ENCODE assay signal across 12 cellular contexts in the genomic region with DNA sequence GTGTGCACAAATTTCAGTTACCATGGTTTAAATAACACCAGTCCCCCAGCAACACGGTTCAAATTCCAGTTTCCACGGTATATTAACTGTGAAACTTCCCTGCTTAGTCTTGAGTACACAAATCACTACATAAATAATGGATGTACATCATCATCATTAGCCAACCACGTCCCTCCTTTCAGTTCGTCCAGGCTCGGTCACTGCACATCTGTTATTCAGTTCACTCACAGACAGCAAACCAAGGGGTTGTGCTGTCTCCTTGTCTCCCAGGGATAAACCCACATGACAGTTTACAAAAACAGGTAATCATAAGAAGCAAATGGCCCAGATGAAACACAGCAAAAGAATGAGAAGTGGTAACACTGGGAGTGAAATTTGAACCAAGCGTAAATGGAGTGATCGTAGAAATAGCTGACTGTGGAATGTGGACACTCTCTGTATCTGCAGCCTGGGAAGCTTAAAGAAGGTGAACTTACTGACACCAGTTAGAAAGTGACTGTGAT.
DNase-seq lines count a peak whose midpoint lies in the region; ATAC-seq and TF ChIP-seq lines count a peak whose summit lies in the region.
"Had no signal": no experiment of that assay in that cellular context is flagged by ENCODE, and none has a peak within 500 bp of the region (broad histone marks: within the 10 kb centered on the region; RNA-seq: fewer than 3 reads in every experiment).

No MANE protein-coding gene starts in this region.

- no peak for TF ChIP-seq CTCF in Caco-2 (IDR thresholded peaks at IDR 0.05; ENCODE audit: insufficient read depth in 1 of 2, low read depth in 1 of 2, low read length in 1 of 2, severe bottlenecking in 1 of 2, unreplicated experiment in 1 of 2)

- H3K27me3 Mint-ChIP-seq in Caco-2 (ENCODE audit: insufficient read depth, unreplicated experiment) = no peaks in the 10 kb centered on the region

- H3K36me3 ChIP-seq in Caco-2 (ENCODE audit: control insufficient read depth, insufficient read depth, low read length) (no peaks in the 10 kb centered on the region), duodenal mucosa (ENCODE audit: control insufficient read depth in 1 of 2, insufficient read depth in 2 of 2, low read length in 2 of 2) (no peaks in the 10 kb centered on the region)
- H3K36me3 ChIP-seq: Peyer's patch had no signal

- H3K4me1 Mint-ChIP-seq in Caco-2 (ENCODE audit: low read depth, unreplicated experiment) = peaks cover 11% of the 10 kb centered on the region

- no peak for ATAC-seq in HG02938 (IDR thresholded peaks at IDR 0.05; ENCODE audit: unreplicated experiment)
- no peak for ATAC-seq in GM21447 (IDR thresholded peaks at IDR 0.05; ENCODE audit: unreplicated experiment)
- ATAC-seq: activated T-cell treated with anti-CD3 and anti-CD28 coated beads, Interleukin-2, amount 50 U/mL, for 72 hours had no signal

- POLR2A ChIA-PET in Caco-2 (lab: Charles Lee) = interaction anchor here (0.7 kb wide), 1 partner anchor 146 kb away, joined by 3 read pairs; no protein-coding TSS in a partner anchor

- H3K27me3 ChIP-seq in Caco-2 (replicated peaks; ENCODE audit: control insufficient read depth, insufficient read depth, low read length) (no peaks in the 10 kb centered on the region), duodenal mucosa (ENCODE audit: control insufficient read depth in 1 of 2, insufficient read depth in 2 of 2, low read length in 2 of 2) (no peaks in the 10 kb centered on the region)
- H3K27me3 ChIP-seq: Peyer's patch had no signal

- no peak overlapping the region for H3K27ac ChIP-seq in duodenal mucosa (ENCODE audit: low read depth, low read length)
- H3K27ac ChIP-seq: Peyer's patch had no signal

- BruUV-seq in Caco-2 (replicated peaks; lab: Mats Ljungman, UMichigan) = no TSS peak

- CTCF ChIA-PET in Caco-2 (lab: Charles Lee) = interaction anchor here (0.7 to 1.4 kb wide), 4 partner anchors 50 to 119 kb away, joined by 4 to 6 read pairs (median 5); no protein-coding TSS in a partner anchor

- intact Hi-C loops in Caco-2 (cut with micrococcal nuclease; ENCODE audit: unreplicated experiment) = no loop called here

- H3K4me3 Mint-ChIP-seq in Caco-2 (ENCODE audit: unreplicated experiment) = peak overlapping the region; percentile 55
- H3K4me3 Mint-ChIP-seq: activated T-cell treated with anti-CD3 and anti-CD28 coated beads, Interleukin-2, amount 50 U/mL, for 72 hours had no signal

- H3K27ac Mint-ChIP-seq in Caco-2 (ENCODE audit: unreplicated experiment) = peak overlapping the region; percentile 10
- H3K27ac Mint-ChIP-seq: activated T-cell treated with anti-CD3 and anti-CD28 coated beads, Interleukin-2, amount 50 U/mL, for 72 hours had no signal

- DNase-seq in Caco-2 = peak; percentile 28 to 45
- DNase-seq in NCI-H146 (lab: John Stamatoyannopoulos, UW) = peak; percentile 35
- peak; percentile 18 for DNase-seq in myocyte (ENCODE audit: low read depth)
- DNase-seq in stimulated activated CD4-positive, alpha-beta T cell treated with anti-CD3 and anti-CD28 coated beads, Interleukin-4, amount 100 ng/mL, for 1 hour = no peak
- DNase-seq in activated CD4-positive, alpha-beta T cell treated with anti-CD3 and anti-CD28 coated beads for 1 hour = no peak
- DNase-seq: activated T-cell treated with anti-CD3 and anti-CD28 coated beads, Interleukin-2, amount 50 U/mL, for 72 hours; C1 segment of cervical spinal cord; NCI-H1105 treated with DMSO at 0.1 percent for 48 hours had no signal

- H3K4me1 ChIP-seq in Caco-2 = peaks cover 9% of the 10 kb centered on the region; the same call in 1 of the 2 replicates
- H3K4me1 ChIP-seq in duodenal mucosa (ENCODE audit: control insufficient read depth in 1 of 2, insufficient read depth in 2 of 2, low read length in 2 of 2) = peaks cover 7% of the 10 kb centered on the region in 2 donors

- peak overlapping the region in 1 of 2 donors; percentile 46 for H3K9ac ChIP-seq in duodenal mucosa (ENCODE audit: low read depth in 1 of 2, low read length in 2 of 2)

- no peaks in the 10 kb centered on the region for H3K9me3 Mint-ChIP-seq in Caco-2 (ENCODE audit: unreplicated experiment)

- H3K4me3 ChIP-seq in Caco-2 (ENCODE audit: low read depth, low read length) (0 out of 2 replicates have a peak overlapping the region, but pooled peaks have one; percentile 4), duodenal mucosa (ENCODE audit: low read depth in 1 of 2, low read length in 2 of 2) (peak overlapping the region; percentile 50 to 59)

- H3K9me3 ChIP-seq in Caco-2 (no peaks in the 10 kb centered on the region), duodenal mucosa (ENCODE audit: control insufficient read depth in 1 of 2, low read length in 2 of 2) (no peaks in the 10 kb centered on the region)
- H3K9me3 ChIP-seq: Peyer's patch had no signal

- H3K36me3 Mint-ChIP-seq in Caco-2 (ENCODE audit: insufficient read depth, unreplicated experiment) = no peaks in the 10 kb centered on the region

Comparison
In these comparisons a context has a peak if more than half of its experiments do, and no peak if none do; other contexts are left out.
1. DNase-seq: peak in Caco-2 (2 of 2), NCI-H146 (single experiment) and myocyte (single experiment); none in stimulated activated CD4-positive, alpha-beta T cell treated with anti-CD3 and anti-CD28 coated beads, Interleukin-4, amount 100 ng/mL, for 1 hour (single experiment) and activated CD4-positive, alpha-beta T cell treated with anti-CD3 and anti-CD28 coated beads for 1 hour (single experiment).